ENCODE assay signal across 8 cellular contexts in the genomic region with DNA sequence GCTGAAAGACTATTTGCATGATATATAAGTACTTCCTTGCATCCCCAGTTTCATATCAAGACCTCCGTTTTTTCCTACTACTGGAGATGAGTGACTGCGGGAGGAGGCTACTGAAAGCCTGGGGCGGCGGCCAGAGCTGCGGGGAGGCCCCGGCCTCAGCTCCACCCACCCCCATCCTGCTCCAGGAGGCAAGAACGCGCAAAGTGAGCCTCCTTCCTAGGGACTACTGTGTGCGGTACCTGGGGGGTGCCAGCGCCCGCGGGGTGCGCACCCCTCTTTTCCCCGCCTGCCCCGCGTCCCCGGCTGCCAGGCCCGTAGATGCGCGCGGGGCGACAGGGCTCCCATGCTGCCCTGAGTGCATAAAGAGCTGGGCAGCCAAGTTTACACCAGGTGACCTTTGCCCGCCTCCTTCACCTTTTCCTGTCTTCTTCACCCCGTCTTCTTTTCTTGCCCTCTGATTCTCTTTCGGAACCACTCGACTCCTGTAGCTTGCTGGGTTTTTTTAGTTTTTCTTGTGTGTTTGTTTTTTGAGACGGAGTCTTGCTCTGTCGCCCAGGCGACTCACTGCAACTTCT. TPM values are rescaled to one million over a fixed set of nuclear protein-coding genes. Genes with fewer than 3 reads are reported as not detected.
DNase-seq lines count a peak whose midpoint lies in the region; ATAC-seq and TF ChIP-seq lines count a peak whose summit lies in the region.

No MANE protein-coding gene starts in this region.

- intact Hi-C loops in lower leg skin (cut with DNase I; ENCODE audit: low total_unique reads) = no loop called here

- H3K27me3 ChIP-seq in thoracic aorta (replicated peaks; ENCODE audit: insufficient read depth) = no peaks in the 10 kb centered on the region

- H3K4me1 ChIP-seq in thoracic aorta (ENCODE audit: control insufficient read depth in 1 of 2, low read depth in 2 of 2) = peaks cover 19 to 29% of the 10 kb centered on the region in 2 donors

- TF ChIP-seq POLR2A in lower leg skin (IDR thresholded peaks at IDR 0.05) = no peak

- H3K9me3 ChIP-seq in thoracic aorta = no peaks in the 10 kb centered on the region

- H3K4me3 ChIP-seq in thoracic aorta (peak overlapping the region; percentile 65), lower leg skin (ENCODE audit: low read depth, poor library complexity, severe bottlenecking) (no peak overlapping the region)

- peaks cover 14% of the 10 kb centered on the region for H3K4me1 Mint-ChIP-seq in activated CD8-positive, alpha-beta memory T cell treated with anti-CD3 and anti-CD28 coated beads, Interleukin-2, amount 10 ng/mL, durations not matched to agents 7 days and 5 days
- peaks cover 11% of the 10 kb centered on the region for H3K4me1 Mint-ChIP-seq in activated naive CD8-positive, alpha-beta T cell treated with anti-CD3 and anti-CD28 coated beads, Interleukin-2, amount 10 ng/mL, durations not matched to agents 7 days and 5 days

- TF ChIP-seq CTCF in thoracic aorta (IDR thresholded peaks at IDR 0.05) (no peak), lower leg skin (IDR thresholded peaks at IDR 0.05) (no peak)

- peak overlapping the region; percentile 41 for H3K4me3 Mint-ChIP-seq in activated CD8-positive, alpha-beta memory T cell treated with anti-CD3 and anti-CD28 coated beads, Interleukin-2, amount 10 ng/mL, durations not matched to agents 7 days and 5 days
- H3K4me3 Mint-ChIP-seq in activated naive CD8-positive, alpha-beta T cell treated with anti-CD3 and anti-CD28 coated beads, Interleukin-2, amount 10 ng/mL, durations not matched to agents 7 days and 5 days = peak overlapping the region; percentile 78

- H3K36me3 Mint-ChIP-seq in activated CD8-positive, alpha-beta memory T cell treated with anti-CD3 and anti-CD28 coated beads, Interleukin-2, amount 10 ng/mL, durations not matched to agents 7 days and 5 days = no peaks in the 10 kb centered on the region
- H3K36me3 Mint-ChIP-seq in activated naive CD8-positive, alpha-beta T cell treated with anti-CD3 and anti-CD28 coated beads, Interleukin-2, amount 10 ng/mL, durations not matched to agents 7 days and 5 days = peaks cover 3% of the 10 kb centered on the region

- peak overlapping the region; percentile 59 for H3K27ac Mint-ChIP-seq in activated CD8-positive, alpha-beta memory T cell treated with anti-CD3 and anti-CD28 coated beads, Interleukin-2, amount 10 ng/mL, durations not matched to agents 7 days and 5 days
- peak overlapping the region; percentile 66 for H3K27ac Mint-ChIP-seq in activated naive CD8-positive, alpha-beta T cell treated with anti-CD3 and anti-CD28 coated beads, Interleukin-2, amount 10 ng/mL, durations not matched to agents 7 days and 5 days

- H3K27me3 Mint-ChIP-seq in activated CD8-positive, alpha-beta memory T cell treated with anti-CD3 and anti-CD28 coated beads, Interleukin-2, amount 10 ng/mL, durations not matched to agents 7 days and 5 days = no peaks in the 10 kb centered on the region
- no peaks in the 10 kb centered on the region for H3K27me3 Mint-ChIP-seq in activated naive CD8-positive, alpha-beta T cell treated with anti-CD3 and anti-CD28 coated beads, Interleukin-2, amount 10 ng/mL, durations not matched to agents 7 days and 5 days

- no peaks in the 10 kb centered on the region for H3K36me3 ChIP-seq in thoracic aorta

- POLR2A ChIA-PET in activated naive CD8-positive, alpha-beta T cell treated with anti-CD3 and anti-CD28 coated beads, Interleukin-2, amount 10 ng/mL, durations not matched to agents 7 days and 5 days (lab: Charles Lee) = interaction anchor here (0.6 to 1.4 kb wide), 3 partner anchors 18 to 87 kb away, joined by 3 to 4 read pairs (median 3); no protein-coding TSS in a partner anchor

- no peaks in the 10 kb centered on the region for H3K9me3 Mint-ChIP-seq in activated CD8-positive, alpha-beta memory T cell treated with anti-CD3 and anti-CD28 coated beads, Interleukin-2, amount 10 ng/mL, durations not matched to agents 7 days and 5 days (ENCODE audit: low read depth)
- H3K9me3 Mint-ChIP-seq in activated naive CD8-positive, alpha-beta T cell treated with anti-CD3 and anti-CD28 coated beads, Interleukin-2, amount 10 ng/mL, durations not matched to agents 7 days and 5 days = no peaks in the 10 kb centered on the region

- CTCF ChIA-PET in activated CD8-positive, alpha-beta memory T cell treated with anti-CD3 and anti-CD28 coated beads, Interleukin-2, amount 10 ng/mL, durations not matched to agents 7 days and 5 days (lab: Charles Lee) = interaction anchor here (1.2 to 2.0 kb wide), 5 partner anchors 14 to 122 kb away, joined by 3 to 8 read pairs (median 4); no protein-coding TSS in a partner anchor

- peak overlapping the region in 1 of 2 donors; percentile 38 for H3K27ac ChIP-seq in thoracic aorta

- no peak for ATAC-seq in activated CD8-positive, alpha-beta memory T cell treated with anti-CD3 and anti-CD28 coated beads, Interleukin-2, amount 10 ng/mL, durations not matched to agents 7 days and 5 days
- no peak for ATAC-seq in activated naive CD8-positive, alpha-beta T cell treated with anti-CD3 and anti-CD28 coated beads, Interleukin-2, amount 10 ng/mL, durations not matched to agents 7 days and 5 days (ENCODE audit: low read depth)
- ATAC-seq in thoracic aorta (ENCODE audit: insufficient number of reproducible peaks, low FRiP score, low read depth) = no peak
- no peak for ATAC-seq in GM19397 (IDR thresholded peaks at IDR 0.05; ENCODE audit: unreplicated experiment)

- 24 to 26% methylated on average over 27 to 29 of the region's 29 CpGs for WGBS in lower leg skin, 2 donors

- DNase-seq in activated CD8-positive, alpha-beta memory T cell treated with anti-CD3 and anti-CD28 coated beads, Interleukin-2, amount 10 ng/mL, durations not matched to agents 7 days and 5 days = no peak
- DNase-seq in activated CD8-positive, alpha-beta memory T cell treated with anti-CD3 and anti-CD28 coated beads, Interleukin-2, amount 50 U/mL, for 4 hours = no peak
- DNase-seq in activated naive CD8-positive, alpha-beta T cell treated with anti-CD3 and anti-CD28 coated beads, Interleukin-2, amount 10 ng/mL, durations not matched to agents 7 days and 5 days = peak; percentile 44
- peak; percentile 45 for DNase-seq in iPS-NIHi7 (ENCODE audit: extremely low spot score)
- DNase-seq in thoracic aorta (ENCODE audit: low spot score) = no peak
- DNase-seq in lower leg skin (ENCODE audit: low spot score in 2 of 2) = no peak
- no peak for DNase-seq in HPDE6-E6E7 (ENCODE audit: extremely low spot score)

RNA-seq across cellular contexts. Expression of gene USF3, which starts 2.5 kb away (rescaled TPM):
- 10 to 100 TPM; 14.5 to 15.2 TPM for total RNA-seq in activated CD8-positive, alpha-beta memory T cell treated with anti-CD3 and anti-CD28 coated beads, Interleukin-2, amount 10 ng/mL, durations not matched to agents 7 days and 5 days
- 10 to 100 TPM; 20.6 to 20.9 TPM for total RNA-seq in activated naive CD8-positive, alpha-beta T cell treated with anti-CD3 and anti-CD28 coated beads, Interleukin-2, amount 10 ng/mL, durations not matched to agents 7 days and 5 days
- 10 to 100 TPM; 14.8 to 20.3 TPM for total RNA-seq in thoracic aorta
- 10 to 100 TPM; 21.8 to 26.6 (median 24.1) TPM for total RNA-seq in lower leg skin

RNA-seq across cellular contexts. Expression of gene NAA50, which starts 47.1 kb away (rescaled TPM):
- total RNA-seq in activated CD8-positive, alpha-beta memory T cell treated with anti-CD3 and anti-CD28 coated beads, Interleukin-2, amount 10 ng/mL, durations not matched to agents 7 days and 5 days = 100 to 1,000 TPM; 106 to 134 TPM
- 10 to 100 TPM; 90.9 to 91.0 TPM for total RNA-seq in activated naive CD8-positive, alpha-beta T cell treated with anti-CD3 and anti-CD28 coated beads, Interleukin-2, amount 10 ng/mL, durations not matched to agents 7 days and 5 days
- total RNA-seq in thoracic aorta (10 to 100 TPM; 58.3 to 78.2 TPM), lower leg skin (100 to 1,000 TPM; 125 to 181 (median 138) TPM)

RNA-seq across cellular contexts. Expression of gene ATP6V1A, which starts 47.9 kb away (rescaled TPM):
- 10 to 100 TPM; 30.0 to 50.3 TPM for total RNA-seq in activated CD8-positive, alpha-beta memory T cell treated with anti-CD3 and anti-CD28 coated beads, Interleukin-2, amount 10 ng/mL, durations not matched to agents 7 days and 5 days
- total RNA-seq in activated naive CD8-positive, alpha-beta T cell treated with anti-CD3 and anti-CD28 coated beads, Interleukin-2, amount 10 ng/mL, durations not matched to agents 7 days and 5 days = 10 to 100 TPM; 32.9 to 36.5 TPM
- total RNA-seq in thoracic aorta = 10 to 100 TPM; 27.8 to 32.2 TPM
- 10 to 100 TPM; 41.7 to 77.0 (median 62.7) TPM for total RNA-seq in lower leg skin

Comparison
In these comparisons a context has a peak if more than half of its experiments do, and no peak if none do; other contexts are left out.
1. DNase-seq: peak in activated naive CD8-positive, alpha-beta T cell treated with anti-CD3 and anti-CD28 coated beads, Interleukin-2, amount 10 ng/mL, durations not matched to agents 7 days and 5 days (single experiment) and iPS-NIHi7 (single experiment); none in activated CD8-positive, alpha-beta memory T cell treated with anti-CD3 and anti-CD28 coated beads, Interleukin-2, amount 10 ng/mL, durations not matched to agents 7 days and 5 days (single experiment), activated CD8-positive, alpha-beta memory T cell treated with anti-CD3 and anti-CD28 coated beads, Interleukin-2, amount 50 U/mL, for 4 hours (single experiment), thoracic aorta (single experiment), lower leg skin (0 of 2) and HPDE6-E6E7 (single experiment).